Comparison of ENCODE assay signal across 11 cellular contexts in the genomic region with DNA sequence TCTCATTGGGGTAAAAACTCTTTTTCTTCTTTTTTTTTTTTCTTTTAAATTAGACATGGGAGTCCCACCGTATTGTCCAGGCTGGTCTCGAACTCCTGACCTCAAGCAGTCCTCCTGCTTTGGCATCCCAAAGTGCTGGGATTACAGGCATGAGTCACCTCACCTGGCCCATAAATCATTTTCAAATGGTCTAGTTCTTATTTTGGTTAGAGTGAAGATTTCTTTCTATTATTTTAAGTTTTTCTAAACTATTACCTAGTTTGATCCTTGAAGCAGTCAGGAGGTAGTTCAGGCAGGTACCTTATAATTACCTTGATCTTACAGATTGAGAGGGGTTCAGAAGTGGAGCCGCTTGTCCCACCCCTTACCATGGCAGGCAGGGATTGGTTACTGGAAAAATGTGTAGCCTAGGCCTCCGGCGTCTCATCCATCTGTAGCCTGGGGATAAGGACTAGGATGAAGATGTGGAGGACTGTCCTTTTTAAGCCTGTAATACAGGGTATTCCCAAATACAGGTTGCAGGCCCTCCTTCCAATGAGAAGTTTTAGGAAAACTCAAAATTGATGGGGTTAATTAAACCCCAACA. TPM values are rescaled to one million over a fixed set of nuclear protein-coding genes. Genes with fewer than 3 reads are reported as not detected.
DNase-seq lines count a peak whose midpoint lies in the region; ATAC-seq and TF ChIP-seq lines count a peak whose summit lies in the region.
"Had no signal": no experiment of that assay in that cellular context is flagged by ENCODE, and none has a peak within 500 bp of the region (broad histone marks: within the 10 kb centered on the region; RNA-seq: fewer than 3 reads in every experiment).

No MANE protein-coding gene starts in this region.

- no peak for ATAC-seq in Right ventricle myocardium superior (ENCODE audit: poor library complexity)
- no peak for ATAC-seq in HG03135 (IDR thresholded peaks at IDR 0.05; ENCODE audit: unreplicated experiment)
- no peak for ATAC-seq in GM21619 (IDR thresholded peaks at IDR 0.05; ENCODE audit: unreplicated experiment)
- ATAC-seq in GM19452 (IDR thresholded peaks at IDR 0.05; ENCODE audit: unreplicated experiment): no peak

- intact Hi-C loops in cardiac septum (cut with DNase I): no loop called here
- intact Hi-C loops in Right ventricle myocardium superior (cut with DNase I): no loop called here

- DNase-seq in cardiac septum (ENCODE audit: low spot score): peak; percentile 14
- DNase-seq in Right ventricle myocardium superior: no peak
- DNase-seq in medulla oblongata (ENCODE audit: extremely low spot score): no peak
- DNase-seq: GOT3, kidney glomerular epithelial cell, NCI-H2227 treated with DMSO at 0.1 percent for 48 hours had no signal

- no peak for TF ChIP-seq CTCF in VCaP (conservative IDR thresholded peaks at IDR 0.05)

- H3K27ac ChIP-seq in VCaP: peak overlapping the region; percentile 99; the same call in 1 of the 2 replicates

- peak overlapping the region; percentile 87 for H3K4me3 ChIP-seq in iPS-11a (ENCODE audit: low read depth, low read length)

RNA-seq across cellular contexts. Expression of a gene that starts 2.7 kb away (rescaled TPM):
- 36.4 TPM for total RNA-seq in cardiac septum
- total RNA-seq in Right ventricle myocardium superior: 45.7 TPM

RNA-seq across cellular contexts. Expression of a gene that starts 9.5 kb away (rescaled TPM):
- 27.1 TPM for total RNA-seq in cardiac septum
- 19.1 TPM for total RNA-seq in Right ventricle myocardium superior
